Comparison of ENCODE assay signal across 11 cellular contexts in the genomic region with DNA sequence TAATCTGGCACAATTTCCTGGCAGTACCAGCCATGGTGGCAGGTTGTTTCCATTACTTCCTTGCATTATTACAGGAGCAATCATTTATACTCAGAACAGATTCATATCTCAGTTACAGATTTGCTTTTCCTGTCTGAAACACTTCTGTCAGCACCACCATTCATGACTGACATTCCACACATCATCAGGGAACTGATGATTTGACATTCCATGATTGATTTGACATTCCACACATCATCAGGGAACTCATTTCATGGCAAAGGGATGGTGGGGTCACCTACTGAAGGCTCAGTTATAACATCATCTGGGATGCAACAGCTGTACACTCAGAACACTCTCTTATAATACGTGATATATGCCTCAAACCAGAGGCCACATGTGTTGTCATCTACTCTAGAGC. TPM values are rescaled to one million over a fixed set of nuclear protein-coding genes. Genes with fewer than 3 reads are reported as not detected.
"Had no signal": no experiment of that assay in that cellular context is flagged by ENCODE, and none has a peak within 500 bp of the region (broad histone marks: within the 10 kb centered on the region; RNA-seq: fewer than 3 reads in every experiment).

No MANE protein-coding gene starts in this region.

- H3K4me2 ChIP-seq: GM23338 had no signal

- DNase-seq: GM23248, GOT3, H7, H9, HCEC 1CT, HFFc6 had no signal

- ATAC-seq: GM23338, HCT116 had no signal

- H2AFZ ChIP-seq: GM23248, GM23338 had no signal

- H3K27ac ChIP-seq: GM23248 had no signal

- H3K4me1 ChIP-seq: HAP-1 had no signal

- H3K36me3 ChIP-seq: HAP-1 had no signal

- H3K9ac ChIP-seq: GM23248 had no signal

- H3K4me3 ChIP-seq: GM23248, GM23338, HAP-1 had no signal

RNA-seq across cellular contexts. Expression of a gene that starts 30.9 kb away (rescaled TPM):
- total RNA-seq: GM23248, GM23338, H1, H4, H9, HFFc6 had no signal
- polyA plus RNA-seq: GM23338, H1 had no signal
